Comparison of ENCODE assay signal across 1 cellular context in the genomic region with DNA sequence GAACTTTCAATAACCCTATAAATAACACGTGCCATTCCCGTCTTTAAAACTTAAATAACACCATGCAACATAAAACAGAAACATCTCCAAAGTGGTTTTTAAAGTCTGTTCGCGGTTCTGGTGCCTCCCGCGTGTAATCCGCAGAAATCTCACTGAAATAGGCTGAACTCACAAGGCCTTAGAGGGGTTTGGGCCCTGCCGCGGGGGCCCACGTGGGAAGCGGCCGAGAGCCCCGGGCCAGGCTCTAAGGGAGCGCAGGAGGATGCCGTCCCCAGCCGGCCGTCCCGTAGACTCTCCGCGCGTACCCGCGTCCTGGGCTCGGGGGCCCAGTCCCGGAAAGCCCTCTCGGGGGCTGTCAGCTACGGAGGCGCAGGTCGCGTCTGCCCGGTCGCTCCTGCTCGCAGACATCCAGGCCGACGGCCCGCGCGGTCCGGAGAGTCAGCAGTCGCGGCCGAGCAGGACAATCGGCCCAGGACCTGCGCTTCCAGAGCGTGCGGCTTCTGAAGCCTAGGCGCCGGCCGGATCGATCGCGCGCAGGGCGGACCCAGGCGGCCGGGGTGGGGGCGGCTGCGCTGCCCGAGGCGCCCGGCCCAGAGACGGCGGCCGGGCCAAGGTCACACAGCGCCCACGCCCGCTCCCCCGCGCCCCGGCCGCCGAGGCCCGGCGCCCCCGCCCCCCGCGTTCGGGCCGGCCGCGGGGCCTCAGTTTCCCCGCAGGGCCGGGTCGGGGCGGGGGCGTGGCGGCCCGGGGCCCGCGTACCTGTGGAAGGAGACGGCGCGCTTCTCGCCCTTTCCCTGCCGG.
TF ChIP-seq lines count a peak whose summit lies in the region.

No MANE protein-coding gene starts in this region.

TF ChIP-seq in IMR-90, 13 proteins besides CTCF, POLR2A, EP300 and RAD21:
- TF ChIP-seq FOS (IDR thresholded peaks at IDR 0.05; ENCODE audit: low read depth, low read length) (no peak), NFE2L2 (IDR thresholded peaks at IDR 0.05; ENCODE audit: low read depth, low read length) (no peak), MXI1 (IDR thresholded peaks at IDR 0.05; ENCODE audit: borderline replicate concordance, low read depth, low read length) (peak; percentile 74; the same call in 1 of the 2 replicates), MAFK (IDR thresholded peaks at IDR 0.05; ENCODE audit: low read depth, low read length) (no peak), SMC3 (IDR thresholded peaks at IDR 0.05; ENCODE audit: low read depth, low read length) (no peak), BHLHE40 (IDR thresholded peaks at IDR 0.05; ENCODE audit: low read depth, low read length) (no peak), CHD1 (IDR thresholded peaks at IDR 0.05; ENCODE audit: low read depth, low read length) (no peak), USF2 (IDR thresholded peaks at IDR 0.05; ENCODE audit: low read depth, low read length) (peak; percentile 7; the same call in 1 of the 2 replicates)
TF ChIP-seq in IMR-90: peak in this region for 2.
